In the genomic region with DNA sequence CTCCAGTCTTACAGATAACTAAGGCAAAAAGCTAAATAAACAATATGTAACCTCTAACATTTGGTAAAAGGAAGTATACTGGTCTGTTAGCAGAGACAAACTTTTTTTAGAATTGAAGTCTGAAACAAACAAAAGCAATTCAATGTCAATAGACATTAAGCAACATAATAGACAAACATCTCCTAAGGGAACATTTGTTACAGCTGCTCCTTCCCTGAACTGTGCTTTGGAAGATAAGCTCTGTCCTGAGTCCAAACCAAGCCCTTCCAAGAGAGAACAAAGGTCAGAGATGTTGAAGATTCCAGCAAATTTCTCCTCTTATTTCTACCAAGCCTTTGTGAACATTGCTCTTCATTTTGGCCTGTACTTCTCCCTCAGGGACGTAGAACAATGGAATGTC, we compare ENCODE assay signal across 1 cellular context.
TF ChIP-seq lines count a peak whose summit lies in the region.

No MANE protein-coding gene starts in this region.

TF ChIP-seq in WTC11, 78 proteins besides CTCF, POLR2A, EP300 and RAD21 (continued from another document):
- TF ChIP-seq, protein P1, sequence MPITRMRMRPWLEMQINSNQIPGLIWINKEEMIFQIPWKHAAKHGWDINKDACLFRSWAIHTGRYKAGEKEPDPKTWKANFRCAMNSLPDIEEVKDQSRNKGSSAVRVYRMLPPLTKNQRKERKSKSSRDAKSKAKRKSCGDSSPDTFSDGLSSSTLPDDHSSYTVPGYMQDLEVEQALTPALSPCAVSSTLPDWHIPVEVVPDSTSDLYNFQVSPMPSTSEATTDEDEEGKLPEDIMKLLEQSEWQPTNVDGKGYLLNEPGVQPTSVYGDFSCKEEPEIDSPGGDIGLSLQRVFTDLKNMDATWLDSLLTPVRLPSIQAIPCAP (CRISPR knock-in tag; IDR thresholded peaks at IDR 0.05): no peak
- TF ChIP-seq, protein P2, sequence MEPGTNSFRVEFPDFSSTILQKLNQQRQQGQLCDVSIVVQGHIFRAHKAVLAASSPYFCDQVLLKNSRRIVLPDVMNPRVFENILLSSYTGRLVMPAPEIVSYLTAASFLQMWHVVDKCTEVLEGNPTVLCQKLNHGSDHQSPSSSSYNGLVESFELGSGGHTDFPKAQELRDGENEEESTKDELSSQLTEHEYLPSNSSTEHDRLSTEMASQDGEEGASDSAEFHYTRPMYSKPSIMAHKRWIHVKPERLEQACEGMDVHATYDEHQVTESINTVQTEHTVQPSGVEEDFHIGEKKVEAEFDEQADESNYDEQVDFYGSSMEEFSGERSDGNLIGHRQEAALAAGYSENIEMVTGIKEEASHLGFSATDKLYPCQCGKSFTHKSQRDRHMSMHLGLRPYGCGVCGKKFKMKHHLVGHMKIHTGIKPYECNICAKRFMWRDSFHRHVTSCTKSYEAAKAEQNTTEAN (CRISPR knock-in tag; IDR thresholded peaks at IDR 0.05): no peak
- TF ChIP-seq, protein P3, sequence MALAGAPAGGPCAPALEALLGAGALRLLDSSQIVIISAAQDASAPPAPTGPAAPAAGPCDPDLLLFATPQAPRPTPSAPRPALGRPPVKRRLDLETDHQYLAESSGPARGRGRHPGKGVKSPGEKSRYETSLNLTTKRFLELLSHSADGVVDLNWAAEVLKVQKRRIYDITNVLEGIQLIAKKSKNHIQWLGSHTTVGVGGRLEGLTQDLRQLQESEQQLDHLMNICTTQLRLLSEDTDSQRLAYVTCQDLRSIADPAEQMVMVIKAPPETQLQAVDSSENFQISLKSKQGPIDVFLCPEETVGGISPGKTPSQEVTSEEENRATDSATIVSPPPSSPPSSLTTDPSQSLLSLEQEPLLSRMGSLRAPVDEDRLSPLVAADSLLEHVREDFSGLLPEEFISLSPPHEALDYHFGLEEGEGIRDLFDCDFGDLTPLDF (CRISPR knock-in tag; IDR thresholded peaks at IDR 0.05): no peak
- TF ChIP-seq MYBL2 (CRISPR knock-in tag; IDR thresholded peaks at IDR 0.05) (no peak), KAT7 (CRISPR knock-in tag; IDR thresholded peaks at IDR 0.05; ENCODE audit: borderline replicate concordance) (no peak), NFE2L1 (CRISPR knock-in tag; IDR thresholded peaks at IDR 0.05) (no peak), ELF4 (CRISPR knock-in tag; IDR thresholded peaks at IDR 0.05; ENCODE audit: low read depth) (no peak)
- TF ChIP-seq, protein P4, sequence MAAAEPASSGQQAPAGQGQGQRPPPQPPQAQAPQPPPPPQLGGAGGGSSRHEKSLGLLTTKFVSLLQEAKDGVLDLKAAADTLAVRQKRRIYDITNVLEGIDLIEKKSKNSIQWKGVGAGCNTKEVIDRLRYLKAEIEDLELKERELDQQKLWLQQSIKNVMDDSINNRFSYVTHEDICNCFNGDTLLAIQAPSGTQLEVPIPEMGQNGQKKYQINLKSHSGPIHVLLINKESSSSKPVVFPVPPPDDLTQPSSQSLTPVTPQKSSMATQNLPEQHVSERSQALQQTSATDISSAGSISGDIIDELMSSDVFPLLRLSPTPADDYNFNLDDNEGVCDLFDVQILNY (CRISPR knock-in tag; IDR thresholded peaks at IDR 0.05): no peak
